13 cellular contexts compared by ENCODE assay signal in the genomic region with DNA sequence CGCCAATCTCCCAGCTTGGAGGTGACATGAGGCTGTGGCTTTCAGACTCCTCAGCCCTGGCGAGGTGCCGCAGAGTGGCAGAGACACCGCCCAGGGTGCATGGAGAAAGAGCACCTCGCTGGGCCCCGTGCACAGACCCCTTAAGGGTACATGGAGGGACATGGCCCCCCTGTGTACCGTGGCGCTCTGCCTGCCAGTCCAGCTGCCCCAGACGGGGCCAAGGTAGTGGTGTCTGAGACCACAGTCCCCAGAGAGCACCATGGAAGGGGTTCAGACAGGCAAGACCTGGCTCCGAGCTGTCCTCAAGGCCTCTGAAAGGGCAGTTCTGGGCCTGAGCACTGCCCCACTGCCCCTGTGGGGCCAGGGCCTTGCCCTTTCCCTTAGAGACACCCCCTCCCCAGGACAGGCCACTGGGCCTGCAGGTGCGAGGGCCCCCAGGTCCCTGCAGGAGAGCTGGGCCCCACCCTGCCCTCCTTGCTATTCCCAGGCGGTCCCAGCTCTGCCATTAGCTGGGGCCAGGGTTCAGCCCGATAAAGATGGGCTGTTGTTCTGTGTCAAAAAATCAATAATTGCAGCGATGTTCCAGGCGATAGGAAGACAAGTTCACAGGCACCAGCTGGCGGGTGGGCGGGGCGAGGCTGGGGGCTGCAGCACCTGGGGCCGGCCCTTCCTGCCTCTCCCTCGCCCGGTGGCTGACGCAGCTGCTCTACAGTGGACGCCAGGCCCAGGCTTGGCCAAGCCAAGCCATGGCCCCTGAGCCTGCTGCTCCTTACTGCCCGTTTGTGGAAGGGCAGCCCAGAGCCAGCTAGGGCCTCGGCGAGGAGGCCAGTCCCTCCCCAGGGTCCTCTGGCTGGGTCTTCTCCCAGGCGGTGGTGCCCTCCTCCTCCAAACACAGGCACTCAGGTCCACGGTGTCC. TPM values are rescaled to one million over a fixed set of nuclear protein-coding genes. Genes with fewer than 3 reads are reported as not detected.
DNase-seq lines count a peak whose midpoint lies in the region; ATAC-seq, FAIRE-seq and TF ChIP-seq lines count a peak whose summit lies in the region.
"Had no signal": no experiment of that assay in that cellular context is flagged by ENCODE, and none has a peak within 500 bp of the region (broad histone marks: within the 10 kb centered on the region; RNA-seq: fewer than 3 reads in every experiment).

No MANE protein-coding gene starts in this region.

- TF ChIP-seq CTCF in brain microvascular endothelial cell (IDR thresholded peaks at IDR 0.05; ENCODE audit: low read depth, low read length, missing control alignments): no peak

- H3K4me1 Mint-ChIP-seq in activated naive CD8-positive, alpha-beta T cell treated with anti-CD3 and anti-CD28 coated beads for 36 hours: no peaks in the 10 kb centered on the region
- peaks cover 6% of the 10 kb centered on the region for H3K4me1 Mint-ChIP-seq in activated naive CD8-positive, alpha-beta T cell treated with anti-CD3 and anti-CD28 coated beads, Interleukin-2, amount 50 U/mL, for 24 hours
- H3K4me1 Mint-ChIP-seq in effector memory CD8-positive, alpha-beta T cell (ENCODE audit: low read depth in 2 of 2): peaks cover 12 to 18% of the 10 kb centered on the region in 2 donors

- H3K27ac ChIP-seq in small intestine (ENCODE audit: low read depth in 1 of 2, low read length in 1 of 2) (peak overlapping the region; percentile 93 to 97), brain microvascular endothelial cell (no peak overlapping the region)

- H3K27me3 ChIP-seq in small intestine (ENCODE audit: control insufficient read depth in 2 of 2, insufficient read depth in 2 of 2, low read length in 2 of 2) (no peaks in the 10 kb centered on the region), brain microvascular endothelial cell (replicated peaks) (no peaks in the 10 kb centered on the region)

- ATAC-seq in activated naive CD8-positive, alpha-beta T cell treated with anti-CD3 and anti-CD28 coated beads, Interleukin-2, amount 50 U/mL, for 24 hours: no peak
- no peak for ATAC-seq in effector memory CD8-positive, alpha-beta T cell (replicated peaks)

- no peak for DNase-seq in activated naive CD8-positive, alpha-beta T cell treated with anti-CD3 and anti-CD28 coated beads for 36 hours
- DNase-seq in activated naive CD8-positive, alpha-beta T cell treated with anti-CD3 and anti-CD28 coated beads, Interleukin-2, amount 50 U/mL, for 24 hours: no peak
- DNase-seq in NCI-H69 (lab: John Stamatoyannopoulos, UW) (peak; percentile 81), small intestine (peak; percentile 95), brain microvascular endothelial cell (no peak), DMS114 treated with DMSO at 0.1 percent for 48 hours (lab: John Stamatoyannopoulos, UW; ENCODE audit: unreplicated experiment) (no peak), globus pallidus (ENCODE audit: low spot score) (no peak)
- DNase-seq in effector memory CD8-positive, alpha-beta T cell: no peak

- H3K27ac Mint-ChIP-seq in activated naive CD8-positive, alpha-beta T cell treated with anti-CD3 and anti-CD28 coated beads for 36 hours: peak overlapping the region; percentile 65
- no peak overlapping the region for H3K27ac Mint-ChIP-seq in activated naive CD8-positive, alpha-beta T cell treated with anti-CD3 and anti-CD28 coated beads, Interleukin-2, amount 50 U/mL, for 24 hours
- peak overlapping the region; percentile 49 to 83 for H3K27ac Mint-ChIP-seq in effector memory CD8-positive, alpha-beta T cell
- H3K27ac Mint-ChIP-seq: activated CD8-positive, alpha-beta T cell treated with anti-CD3 and anti-CD28 coated beads, Interleukin-2, amount 10 ng/mL, durations not matched to agents 7 days and 5 days had no signal

- WGBS in small intestine, 3 donors: 10 to 57% (median 37%) methylated on average over 27 to 28 of the region's 28 CpGs

- H3K4me3 ChIP-seq in small intestine (ENCODE audit: low read depth in 1 of 2, low read length in 2 of 2): no peak overlapping the region
- H3K4me3 ChIP-seq in brain microvascular endothelial cell (ENCODE audit: low read depth, low read length): no peak overlapping the region

- FAIRE-seq in small intestine (lab: Jason Lieb, UNC): no peak
- FAIRE-seq: frontal cortex, GM12891, GM19239 had no signal

- in situ Hi-C loops in brain microvascular endothelial cell (cut with HindIII; ENCODE audit: low pct_ligation_motif_present, low sequenced_read_pairs): no loop called here

- peaks cover 1% of the 10 kb centered on the region for H3K36me3 Mint-ChIP-seq in activated naive CD8-positive, alpha-beta T cell treated with anti-CD3 and anti-CD28 coated beads for 36 hours
- H3K36me3 Mint-ChIP-seq in activated naive CD8-positive, alpha-beta T cell treated with anti-CD3 and anti-CD28 coated beads, Interleukin-2, amount 50 U/mL, for 24 hours (ENCODE audit: low read depth): no peaks in the 10 kb centered on the region
- H3K36me3 Mint-ChIP-seq in effector memory CD8-positive, alpha-beta T cell (ENCODE audit: insufficient read depth): peaks cover 28% of the 10 kb centered on the region

- no peaks in the 10 kb centered on the region for H3K36me3 ChIP-seq in small intestine (ENCODE audit: control insufficient read depth in 2 of 2, insufficient read depth in 2 of 2, low read length in 2 of 2)
- no peaks in the 10 kb centered on the region for H3K36me3 ChIP-seq in brain microvascular endothelial cell (replicated peaks)

- no peaks in the 10 kb centered on the region for H3K9me3 ChIP-seq in small intestine (ENCODE audit: control insufficient read depth, low read depth)

- H3K27me3 Mint-ChIP-seq in activated naive CD8-positive, alpha-beta T cell treated with anti-CD3 and anti-CD28 coated beads for 36 hours: no peaks in the 10 kb centered on the region
- no peaks in the 10 kb centered on the region for H3K27me3 Mint-ChIP-seq in activated naive CD8-positive, alpha-beta T cell treated with anti-CD3 and anti-CD28 coated beads, Interleukin-2, amount 50 U/mL, for 24 hours
- no peaks in the 10 kb centered on the region for H3K27me3 Mint-ChIP-seq in effector memory CD8-positive, alpha-beta T cell

- no peak overlapping the region for H3K4me3 Mint-ChIP-seq in activated naive CD8-positive, alpha-beta T cell treated with anti-CD3 and anti-CD28 coated beads for 36 hours
- H3K4me3 Mint-ChIP-seq in activated naive CD8-positive, alpha-beta T cell treated with anti-CD3 and anti-CD28 coated beads, Interleukin-2, amount 50 U/mL, for 24 hours: no peak overlapping the region
- no peak overlapping the region for H3K4me3 Mint-ChIP-seq in effector memory CD8-positive, alpha-beta T cell
- H3K4me3 Mint-ChIP-seq: activated CD8-positive, alpha-beta T cell treated with anti-CD3 and anti-CD28 coated beads, Interleukin-2, amount 10 ng/mL, durations not matched to agents 7 days and 5 days; stimulated activated effector memory CD8-positive, alpha-beta T cell treated with anti-CD3 and anti-CD28 coated beads, Interleukin-12 subunit alpha, Interleukin-12 subunit beta, amount 100 ng/mL, for 72 hours had no signal

- no peaks in the 10 kb centered on the region for H3K9me3 Mint-ChIP-seq in activated naive CD8-positive, alpha-beta T cell treated with anti-CD3 and anti-CD28 coated beads for 36 hours
- H3K9me3 Mint-ChIP-seq in activated naive CD8-positive, alpha-beta T cell treated with anti-CD3 and anti-CD28 coated beads, Interleukin-2, amount 50 U/mL, for 24 hours: no peaks in the 10 kb centered on the region
- no peaks in the 10 kb centered on the region for H3K9me3 Mint-ChIP-seq in effector memory CD8-positive, alpha-beta T cell
- H3K9me3 Mint-ChIP-seq: stimulated activated effector memory CD8-positive, alpha-beta T cell treated with anti-CD3 and anti-CD28 coated beads, Interleukin-12 subunit alpha, Interleukin-12 subunit beta, amount 100 ng/mL, for 72 hours had no signal

- peaks cover 3 to 7% of the 10 kb centered on the region in 2 donors for H3K4me1 ChIP-seq in small intestine (ENCODE audit: control insufficient read depth in 2 of 2, insufficient read depth in 1 of 2, low read depth in 1 of 2, low read length in 1 of 2)

RNA-seq across cellular contexts. Expression of a gene that starts 51.7 kb away (rescaled TPM):
- 1 to 10 TPM; 6.7 to 6.9 TPM for total RNA-seq in activated naive CD8-positive, alpha-beta T cell treated with anti-CD3 and anti-CD28 coated beads for 36 hours
- 10 to 100 TPM in 1 of 3 donors, 1 to 10 TPM in 2; 8.1 to 14.9 (median 9.2) TPM for polyA plus RNA-seq in small intestine

Comparison
In these comparisons a context has a peak if more than half of its experiments do, and no peak if none do; other contexts are left out.
1. DNase-seq: peak in NCI-H69 (single experiment) and small intestine (single experiment); none in activated naive CD8-positive, alpha-beta T cell treated with anti-CD3 and anti-CD28 coated beads for 36 hours (single experiment), activated naive CD8-positive, alpha-beta T cell treated with anti-CD3 and anti-CD28 coated beads, Interleukin-2, amount 50 U/mL, for 24 hours (single experiment), effector memory CD8-positive, alpha-beta T cell (0 of 3), brain microvascular endothelial cell (single experiment), DMS114 treated with DMSO at 0.1 percent for 48 hours (single experiment) and globus pallidus (single experiment).